Comparison of ENCODE assay signal across 1 cellular context in genomic region chr19:35295792-35296462, GRCh38.
A peak's percentile ranks its signal among the peaks of the same experiment; 100 is the strongest.
TF ChIP-seq lines count a peak whose summit lies in the region.

No MANE protein-coding gene starts in this region.

TF ChIP-seq in K562, 482 proteins besides CTCF, POLR2A, EP300 and RAD21 (continued from another document):
- TF ChIP-seq, protein P1, sequence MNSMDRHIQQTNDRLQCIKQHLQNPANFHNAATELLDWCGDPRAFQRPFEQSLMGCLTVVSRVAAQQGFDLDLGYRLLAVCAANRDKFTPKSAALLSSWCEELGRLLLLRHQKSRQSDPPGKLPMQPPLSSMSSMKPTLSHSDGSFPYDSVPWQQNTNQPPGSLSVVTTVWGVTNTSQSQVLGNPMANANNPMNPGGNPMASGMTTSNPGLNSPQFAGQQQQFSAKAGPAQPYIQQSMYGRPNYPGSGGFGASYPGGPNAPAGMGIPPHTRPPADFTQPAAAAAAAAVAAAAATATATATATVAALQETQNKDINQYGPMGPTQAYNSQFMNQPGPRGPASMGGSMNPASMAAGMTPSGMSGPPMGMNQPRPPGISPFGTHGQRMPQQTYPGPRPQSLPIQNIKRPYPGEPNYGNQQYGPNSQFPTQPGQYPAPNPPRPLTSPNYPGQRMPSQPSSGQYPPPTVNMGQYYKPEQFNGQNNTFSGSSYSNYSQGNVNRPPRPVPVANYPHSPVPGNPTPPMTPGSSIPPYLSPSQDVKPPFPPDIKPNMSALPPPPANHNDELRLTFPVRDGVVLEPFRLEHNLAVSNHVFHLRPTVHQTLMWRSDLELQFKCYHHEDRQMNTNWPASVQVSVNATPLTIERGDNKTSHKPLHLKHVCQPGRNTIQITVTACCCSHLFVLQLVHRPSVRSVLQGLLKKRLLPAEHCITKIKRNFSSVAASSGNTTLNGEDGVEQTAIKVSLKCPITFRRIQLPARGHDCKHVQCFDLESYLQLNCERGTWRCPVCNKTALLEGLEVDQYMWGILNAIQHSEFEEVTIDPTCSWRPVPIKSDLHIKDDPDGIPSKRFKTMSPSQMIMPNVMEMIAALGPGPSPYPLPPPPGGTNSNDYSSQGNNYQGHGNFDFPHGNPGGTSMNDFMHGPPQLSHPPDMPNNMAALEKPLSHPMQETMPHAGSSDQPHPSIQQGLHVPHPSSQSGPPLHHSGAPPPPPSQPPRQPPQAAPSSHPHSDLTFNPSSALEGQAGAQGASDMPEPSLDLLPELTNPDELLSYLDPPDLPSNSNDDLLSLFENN (IDR thresholded peaks at IDR 0.05; ENCODE audit: low read depth in 2 of 2, low read length in 2 of 2), result no peak
- TF ChIP-seq ETV5 (CRISPR knock-in tag; IDR thresholded peaks at IDR 0.05; ENCODE audit: low read depth) (peak; percentile 80), ZNF197 (CRISPR knock-in tag; IDR thresholded peaks at IDR 0.05; ENCODE audit: low read depth) (no peak), IRF2 (CRISPR knock-in tag; IDR thresholded peaks at IDR 0.05) (no peak), CBFA2T3 (IDR thresholded peaks at IDR 0.05) (peak; percentile 66), ZNF668 (CRISPR knock-in tag; IDR thresholded peaks at IDR 0.05) (no peak), ZNF764 (CRISPR knock-in tag; IDR thresholded peaks at IDR 0.05; ENCODE audit: low read depth) (no peak), RERE (CRISPR knock-in tag; IDR thresholded peaks at IDR 0.05; ENCODE audit: borderline replicate concordance) (no peak), ETV1 (tag; conservative IDR thresholded peaks at IDR 0.05; ENCODE audit: low read depth) (no peak), C11orf30 (IDR thresholded peaks at IDR 0.05; ENCODE audit: low read depth) (no peak), ZNF830 (CRISPR knock-in tag; IDR thresholded peaks at IDR 0.05) (no peak), MBD2 (IDR thresholded peaks at IDR 0.05; ENCODE audit: borderline replicate concordance, low read depth) (no peak), SRF (CRISPR knock-in tag; IDR thresholded peaks at IDR 0.05) (no peak), ZNF436 (CRISPR knock-in tag; IDR thresholded peaks at IDR 0.05) (no peak), DLX4 (CRISPR knock-in tag; IDR thresholded peaks at IDR 0.05) (no peak), TBL1XR1 (IDR thresholded peaks at IDR 0.05; ENCODE audit: low read length in 2 of 2) (no peak)
- TF ChIP-seq, protein P2, sequence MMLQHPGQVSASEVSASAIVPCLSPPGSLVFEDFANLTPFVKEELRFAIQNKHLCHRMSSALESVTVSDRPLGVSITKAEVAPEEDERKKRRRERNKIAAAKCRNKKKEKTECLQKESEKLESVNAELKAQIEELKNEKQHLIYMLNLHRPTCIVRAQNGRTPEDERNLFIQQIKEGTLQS (IDR thresholded peaks at IDR 0.05), result no peak
- TF ChIP-seq, protein P2 (CRISPR knock-in tag; conservative IDR thresholded peaks at IDR 0.05), result no peak
